12 cellular contexts compared by ENCODE assay signal in genomic region chr10:74179124-74179710, GRCh38. TPM values are rescaled to one million over a fixed set of nuclear protein-coding genes. Genes with fewer than 3 reads are reported as not detected.
DNase-seq lines count a peak whose midpoint lies in the region; ATAC-seq, FAIRE-seq and TF ChIP-seq lines count a peak whose summit lies in the region.
"Had no signal": no experiment of that assay in that cellular context is flagged by ENCODE, and none has a peak within 500 bp of the region (broad histone marks: within the 10 kb centered on the region; RNA-seq: fewer than 3 reads in every experiment).

No MANE protein-coding gene starts in this region.

- TF ChIP-seq CTCF in CD14-positive monocyte (IDR thresholded peaks at IDR 0.05), result no peak

- H3K27me3 Mint-ChIP-seq in CD14-positive monocyte (ENCODE audit: low read depth in 3 of 3), result peaks cover 0 to 2% (median 0%) of the 10 kb centered on the region in 3 donors
- no peaks in the 10 kb centered on the region for H3K27me3 Mint-ChIP-seq in T-cell
- no peaks in the 10 kb centered on the region for H3K27me3 Mint-ChIP-seq in memory B cell

- H3K36me3 Mint-ChIP-seq in CD14-positive monocyte (no peaks in the 10 kb centered on the region), T-cell (peaks cover 3% of the 10 kb centered on the region), memory B cell (no peaks in the 10 kb centered on the region)

- H3K4me1 Mint-ChIP-seq in CD14-positive monocyte (peaks cover 22% of the 10 kb centered on the region), T-cell (peaks cover 35 to 51% (median 51%) of the 10 kb centered on the region in 3 donors), memory B cell (peaks cover 31% of the 10 kb centered on the region)

- POLR2A ChIA-PET in T-cell (lab: Charles Lee), result interaction anchor here in 1 of 2 donors (0.7 to 1.0 kb wide), 3 partner anchors 8 to 51 kb away, joined by 3 to 7 read pairs (median 3); no protein-coding TSS in a partner anchor

- FAIRE-seq in HTR-8/SVneo (lab: Jason Lieb, UNC), result no peak
- FAIRE-seq: GM12892 had no signal

- H3K4me3 Mint-ChIP-seq in CD14-positive monocyte (no peak overlapping the region), T-cell (peak overlapping the region in 2 of 3 donors; percentile 17 to 43), memory B cell (peak overlapping the region; percentile 9)

- H3K27ac Mint-ChIP-seq in CD14-positive monocyte (peak overlapping the region in 4 of 7 donors; percentile 7 to 82 (median 32)), T-cell (peak overlapping the region; percentile 62 to 68), memory B cell (peak overlapping the region; percentile 96)

- H3K9me3 Mint-ChIP-seq in CD14-positive monocyte, result no peaks in the 10 kb centered on the region
- H3K9me3 Mint-ChIP-seq in T-cell, result no peaks in the 10 kb centered on the region
- H3K9me3 Mint-ChIP-seq in memory B cell, result no peaks in the 10 kb centered on the region

- DNase-seq in CD14-positive monocyte (ENCODE audit: low spot score) (no peak), HCEC 1CT (peak; percentile 15), T-cell (no peak), memory B cell (ENCODE audit: low spot score in 2 of 2) (no peak), DMS 273 treated with DMSO at 0.1 percent for 48 hours (lab: John Stamatoyannopoulos, UW) (no peak), HTR-8/SVneo (ENCODE audit: insufficient read length, low spot score) (no peak), COR-L47 (lab: John Stamatoyannopoulos, UW) (no peak), DMS153 (lab: John Stamatoyannopoulos, UW) (no peak)
- DNase-seq: activated CD4-positive, CD25-positive, alpha-beta regulatory T cell treated with anti-CD3 and anti-CD28 coated beads, Interleukin-2, amount 50 U/mL, for 72 hours; dermis blood vessel endothelial cell; ovary had no signal

- intact Hi-C loops in CD14-positive monocyte (cut with micrococcal nuclease), result loop anchor here in 1 of 2 donors (5.0 kb wide), 2 partner anchors 33 to 37 kb away; no protein-coding TSS in a partner anchor

- CTCF ChIA-PET in T-cell (lab: Charles Lee), result interaction anchor here in 1 of 2 donors (0.9 to 1.0 kb wide), 3 partner anchors 8 to 28 kb away, joined by 3 to 4 read pairs (median 4); partner anchors contain the start of genes ADK and AP3M1

- ATAC-seq in T-cell (replicated peaks in 1 of 4) (no peak), memory B cell (ENCODE audit: low read depth) (no peak)

RNA-seq across cellular contexts. Expression of gene ADK, which starts 28.2 kb away (rescaled TPM):
- polyA plus RNA-seq in CD14-positive monocyte, result 10 to 100 TPM; 35.7 to 38.2 TPM
- 10 to 100 TPM; 20.7 to 32.8 (median 23.6) TPM for total RNA-seq in T-cell

RNA-seq across cellular contexts. Expression of gene AP3M1, which starts 28.6 kb away (rescaled TPM):
- polyA plus RNA-seq in CD14-positive monocyte, result 10 to 100 TPM; 23.2 to 32.0 TPM
- total RNA-seq in T-cell, result 10 to 100 TPM; 25.8 to 37.1 (median 33.9) TPM

Comparison
In these comparisons a context has a peak if more than half of its experiments do, and no peak if none do; other contexts are left out.
1. H3K27ac Mint-ChIP-seq: peak in every context shown above with its lines; median percentile 96 in memory B cell; 65 in T-cell; 32 in CD14-positive monocyte.
2. H3K4me3 Mint-ChIP-seq: peak in T-cell (2 of 3) and memory B cell (single experiment); none in CD14-positive monocyte (0 of 2).